9 cellular contexts compared by ENCODE assay signal in the genomic region with DNA sequence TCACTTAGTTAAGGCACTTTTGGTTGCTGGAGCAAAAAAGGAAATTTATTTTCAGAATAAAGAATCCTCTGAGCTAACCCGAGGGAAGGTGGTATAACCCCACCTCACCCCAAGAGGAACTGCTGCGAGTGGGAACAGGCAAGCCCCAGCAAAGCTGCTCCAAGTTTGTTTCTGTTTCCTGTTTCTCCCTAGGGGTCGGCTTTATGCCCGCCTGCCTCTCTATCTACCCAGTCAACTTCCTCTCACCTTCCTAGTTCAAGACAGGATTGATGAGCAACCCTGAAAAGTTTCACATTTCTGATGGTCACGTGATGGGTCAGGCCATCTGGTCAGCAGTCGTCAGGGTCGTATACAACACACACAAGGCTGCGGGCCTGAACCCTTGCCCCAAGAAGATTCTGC. TPM values are rescaled to one million over a fixed set of nuclear protein-coding genes. Genes with fewer than 3 reads are reported as not detected.
DNase-seq lines count a peak whose midpoint lies in the region; ATAC-seq and TF ChIP-seq lines count a peak whose summit lies in the region.
"Had no signal": no experiment of that assay in that cellular context is flagged by ENCODE, and none has a peak within 500 bp of the region (broad histone marks: within the 10 kb centered on the region; RNA-seq: fewer than 3 reads in every experiment).

No MANE protein-coding gene starts in this region.

- ATAC-seq in GM18502 (IDR thresholded peaks at IDR 0.05; ENCODE audit: poor library complexity, unreplicated experiment) (peak; percentile 41), HG02943 (IDR thresholded peaks at IDR 0.05; ENCODE audit: low read depth, unreplicated experiment) (peak; percentile 43)

- peaks cover 55% of the 10 kb centered on the region for H3K4me1 Mint-ChIP-seq in mesothelial cell of epicardium
- H3K4me1 Mint-ChIP-seq in activated T-helper 2 cell treated with anti-CD3 and anti-CD28 coated beads, Interferon-gamma antibody, Interleukin-2, Interleukin-4, amounts not matched to agents 10 μg/mL and 5 μg/mL and 100 μg/mL, durations not matched to agents 14 hours and 24 hours and 36 hours (ENCODE audit: low read depth): no peaks in the 10 kb centered on the region

- WGBS in suprapubic skin: 42% methylated on average over 8 of the region's 8 CpGs

- DNase-seq in WERI-Rb-1: peak; percentile 84
- no peak for DNase-seq in mesothelial cell of epicardium (ENCODE audit: low spot score in 2 of 2, unreplicated experiment in 2 of 2)
- DNase-seq in suprapubic skin (ENCODE audit: low spot score in 2 of 2): no peak
- no peak for DNase-seq in activated T-helper 2 cell treated with anti-CD3 and anti-CD28 coated beads, Interferon-gamma antibody, Interleukin-2, Interleukin-4, amounts not matched to agents 10 μg/mL and 5 μg/mL and 100 μg/mL, durations not matched to agents 14 hours and 24 hours and 36 hours (ENCODE audit: low spot score)
- DNase-seq in NCI-H446 treated with DMSO at 0.1 percent for 48 hours (lab: John Stamatoyannopoulos, UW): no peak
- DNase-seq in cortex of kidney (lab: John Stamatoyannopoulos, UW): no peak
- DNase-seq: occipital lobe had no signal

- no peak for TF ChIP-seq POLR2A in suprapubic skin (IDR thresholded peaks at IDR 0.05)

- H3K4me3 Mint-ChIP-seq in mesothelial cell of epicardium: no peak overlapping the region
- no peak overlapping the region for H3K4me3 Mint-ChIP-seq in activated T-helper 2 cell treated with anti-CD3 and anti-CD28 coated beads, Interferon-gamma antibody, Interleukin-2, Interleukin-4, amounts not matched to agents 10 μg/mL and 5 μg/mL and 100 μg/mL, durations not matched to agents 14 hours and 24 hours and 36 hours (ENCODE audit: low read depth)

- no peaks in the 10 kb centered on the region for H3K9me3 Mint-ChIP-seq in mesothelial cell of epicardium
- H3K9me3 Mint-ChIP-seq in activated T-helper 2 cell treated with anti-CD3 and anti-CD28 coated beads, Interferon-gamma antibody, Interleukin-2, Interleukin-4, amounts not matched to agents 10 μg/mL and 5 μg/mL and 100 μg/mL, durations not matched to agents 14 hours and 24 hours and 36 hours: no peaks in the 10 kb centered on the region

- H3K27ac ChIP-seq in WERI-Rb-1 (peak overlapping the region; percentile 43), suprapubic skin (no peak overlapping the region)

- H3K27me3 Mint-ChIP-seq in mesothelial cell of epicardium (ENCODE audit: low read depth): no peaks in the 10 kb centered on the region
- H3K27me3 Mint-ChIP-seq in activated T-helper 2 cell treated with anti-CD3 and anti-CD28 coated beads, Interferon-gamma antibody, Interleukin-2, Interleukin-4, amounts not matched to agents 10 μg/mL and 5 μg/mL and 100 μg/mL, durations not matched to agents 14 hours and 24 hours and 36 hours (ENCODE audit: low read depth): peaks cover 8% of the 10 kb centered on the region

- no peaks in the 10 kb centered on the region for H3K36me3 Mint-ChIP-seq in mesothelial cell of epicardium
- no peaks in the 10 kb centered on the region for H3K36me3 Mint-ChIP-seq in activated T-helper 2 cell treated with anti-CD3 and anti-CD28 coated beads, Interferon-gamma antibody, Interleukin-2, Interleukin-4, amounts not matched to agents 10 μg/mL and 5 μg/mL and 100 μg/mL, durations not matched to agents 14 hours and 24 hours and 36 hours (ENCODE audit: low read depth)

- no peak for TF ChIP-seq EP300 in suprapubic skin (IDR thresholded peaks at IDR 0.05)

- intact Hi-C loops in activated T-helper 2 cell treated with anti-CD3 and anti-CD28 coated beads, Interferon-gamma antibody, Interleukin-2, Interleukin-4, amounts not matched to agents 10 μg/mL and 5 μg/mL and 100 μg/mL, durations not matched to agents 14 hours and 24 hours and 36 hours (cut with micrococcal nuclease): no loop called here

- H3K4me1 ChIP-seq in suprapubic skin: peaks cover 36% of the 10 kb centered on the region

- H3K27ac Mint-ChIP-seq in mesothelial cell of epicardium: peak overlapping the region; percentile 57
- H3K27ac Mint-ChIP-seq in activated T-helper 2 cell treated with anti-CD3 and anti-CD28 coated beads, Interferon-gamma antibody, Interleukin-2, Interleukin-4, amounts not matched to agents 10 μg/mL and 5 μg/mL and 100 μg/mL, durations not matched to agents 14 hours and 24 hours and 36 hours: no peak overlapping the region

- H3K4me3 ChIP-seq in WERI-Rb-1 (ENCODE audit: low read depth, low read length) (peak overlapping the region; percentile 39), suprapubic skin (no peak overlapping the region)

- H3K9me3 ChIP-seq in WERI-Rb-1 (ENCODE audit: severe bottlenecking): no peaks in the 10 kb centered on the region
- no peaks in the 10 kb centered on the region for H3K9me3 ChIP-seq in suprapubic skin

- H3K36me3 ChIP-seq in WERI-Rb-1: no peaks in the 10 kb centered on the region
- H3K36me3 ChIP-seq in suprapubic skin: no peaks in the 10 kb centered on the region

- no peaks in the 10 kb centered on the region for H3K27me3 ChIP-seq in WERI-Rb-1 (ENCODE audit: insufficient read depth, low read depth, severe bottlenecking)
- H3K27me3 ChIP-seq in suprapubic skin: no peaks in the 10 kb centered on the region

- TF ChIP-seq CTCF in WERI-Rb-1 (IDR thresholded peaks at IDR 0.05; ENCODE audit: low read depth, low read length) (no peak), mesothelial cell of epicardium (IDR thresholded peaks at IDR 0.05; ENCODE audit: unreplicated experiment) (no peak), suprapubic skin (IDR thresholded peaks at IDR 0.05) (no peak)

RNA-seq across cellular contexts. Expression of gene TRIO, which starts 31.1 kb away (rescaled TPM):
- total RNA-seq in mesothelial cell of epicardium: 190 to 209 TPM (median 200 TPM) in 3 replicates
- total RNA-seq in suprapubic skin: 100 to 1,000 TPM in 1 of 4 donors, 10 to 100 TPM in 3; 62.7 to 159 (median 70.4) TPM
- total RNA-seq in activated T-helper 2 cell treated with anti-CD3 and anti-CD28 coated beads, Interferon-gamma antibody, Interleukin-2, Interleukin-4, amounts not matched to agents 10 μg/mL and 5 μg/mL and 100 μg/mL, durations not matched to agents 14 hours and 24 hours and 36 hours: 28.7 and 30.1 TPM in 2 replicates
